In the genomic region with DNA sequence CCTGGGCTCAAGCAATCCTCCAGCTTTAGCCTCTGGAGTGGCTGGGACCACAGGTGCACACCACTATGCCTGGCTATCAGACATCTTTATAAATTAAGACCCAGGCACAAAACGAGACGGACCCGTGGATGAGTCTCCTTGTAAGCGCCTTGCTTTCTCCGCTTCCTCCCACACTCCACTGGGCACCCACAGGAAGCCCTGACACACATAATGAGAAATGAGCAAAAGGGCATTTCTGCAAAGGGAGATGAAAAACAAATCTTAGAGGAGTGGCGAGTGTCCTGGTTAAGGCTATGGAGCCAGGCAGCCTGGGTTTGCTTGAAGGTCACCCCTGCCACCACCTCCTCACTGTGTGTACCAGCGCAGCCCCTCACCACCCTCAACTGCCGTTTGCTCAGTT, we compare ENCODE assay signal across 11 cellular contexts. TPM values are rescaled to one million over a fixed set of nuclear protein-coding genes. Genes with fewer than 3 reads are reported as not detected.
DNase-seq lines count a peak whose midpoint lies in the region; ATAC-seq and TF ChIP-seq lines count a peak whose summit lies in the region.
"Had no signal": no experiment of that assay in that cellular context is flagged by ENCODE, and none has a peak within 500 bp of the region (broad histone marks: within the 10 kb centered on the region; RNA-seq: fewer than 3 reads in every experiment).

No MANE protein-coding gene starts in this region.

- peaks cover 18% of the 10 kb centered on the region for H3K4me1 ChIP-seq in GM23338 (ENCODE audit: insufficient read depth)

- H3F3A ChIP-seq in GM23338 (replicated peaks; ENCODE audit: low read depth), result no peaks in the 10 kb centered on the region

- CTCF ChIA-PET in GM10248 (lab: Yijun Ruan, JAX) (no interaction called here), WTC11 (lab: Charles Lee) (no interaction called here)

- H3K79me2 ChIP-seq in GM23338 (replicated peaks; ENCODE audit: insufficient read depth), result peaks cover 74% of the 10 kb centered on the region

- H3K4me1 Mint-ChIP-seq in WTC11 (peaks cover 48% of the 10 kb centered on the region), GM23338 (peaks cover 38% of the 10 kb centered on the region)

- H3K36me3 ChIP-seq in GM23338 (ENCODE audit: insufficient read depth), result peaks cover 6% of the 10 kb centered on the region; the same call in 1 of the 2 replicates
- H3K36me3 ChIP-seq: spleen had no signal

- no peaks in the 10 kb centered on the region; the same call in 1 of the 2 replicates for H3K27me3 Mint-ChIP-seq in WTC11 (ENCODE audit: low read depth)
- H3K27me3 Mint-ChIP-seq in GM23338 (ENCODE audit: insufficient read depth, low read depth, poor library complexity), result peaks cover 6% of the 10 kb centered on the region

- H3K36me3 Mint-ChIP-seq in WTC11 (peaks cover 6% of the 10 kb centered on the region; the same call in 1 of the 2 replicates), GM23338 (ENCODE audit: low read depth) (peaks cover 4% of the 10 kb centered on the region; the same call in 1 of the 3 replicates)

- H3K9me3 Mint-ChIP-seq in WTC11 (peaks cover 4% of the 10 kb centered on the region), GM23338 (no peaks in the 10 kb centered on the region)

- no peaks in the 10 kb centered on the region for H4K20me1 ChIP-seq in GM23338 (replicated peaks; ENCODE audit: insufficient read depth)

- H3K9me2 ChIP-seq in GM23338 (ENCODE audit: insufficient read depth), result peaks cover 6% of the 10 kb centered on the region; the same call in 1 of the 2 replicates

- H3K27me3 ChIP-seq in GM23338 (ENCODE audit: insufficient read depth), result no peaks in the 10 kb centered on the region
- H3K27me3 ChIP-seq: spleen, testis had no signal

- TF ChIP-seq CTCF in GM10248 (IDR thresholded peaks at IDR 0.05; ENCODE audit: control extremely low read depth, extremely low read depth, low read depth, missing control alignments) (no peak), WTC11 (IDR thresholded peaks at IDR 0.05) (no peak), GM23338 (conservative IDR thresholded peaks at IDR 0.05; ENCODE audit: low read depth in 2 of 2) (no peak)

- no peak overlapping the region for H3K4me3 ChIP-seq in GM23338
- H3K4me3 ChIP-seq: testis had no signal

- POLR2A ChIA-PET in GM10248 (lab: Yijun Ruan, JAX), result no interaction called here
- POLR2A ChIA-PET in WTC11 (lab: Charles Lee), result no interaction called here

- H3K27ac Mint-ChIP-seq in WTC11, result no peak overlapping the region; the same call in 1 of the 2 replicates
- no peak overlapping the region for H3K27ac Mint-ChIP-seq in GM23338
- H3K27ac Mint-ChIP-seq: nephron had no signal

- no peak overlapping the region for H3K27ac ChIP-seq in GM23338 (ENCODE audit: low read depth)
- H3K27ac ChIP-seq: testis had no signal

- peak; percentile 31 for ATAC-seq in HG03108 (IDR thresholded peaks at IDR 0.05; ENCODE audit: unreplicated experiment)
- ATAC-seq in WTC11, result no peak
- ATAC-seq in GM23338, result no peak

- H3K4me3 Mint-ChIP-seq in WTC11, result no peak overlapping the region
- no peak overlapping the region for H3K4me3 Mint-ChIP-seq in GM23338
- H3K4me3 Mint-ChIP-seq: nephron had no signal

- H2AFZ ChIP-seq in GM23338, result no peak overlapping the region

- no peak overlapping the region for H3K4me2 ChIP-seq in GM23338

- peak; percentile 35 for DNase-seq in GM10248 (ENCODE audit: extremely low spot score)
- DNase-seq in activated T-cell treated with anti-CD3 and anti-CD28 coated beads, Interleukin-2, amount 50 U/mL, for 48 hours, result peak; percentile 60 to 63
- DNase-seq in stimulated activated CD4-positive, alpha-beta T cell treated with anti-CD3 and anti-CD28 coated beads, Interleukin-1b, Interleukin-23, amount 100 ng/mL, for 48 hours, result peak; percentile 57
- DNase-seq in WTC11 (ENCODE audit: low spot score), result no peak
- no peak for DNase-seq in NCI-H1092 (lab: John Stamatoyannopoulos, UW)
- no peak for DNase-seq in GM23338 (ENCODE audit: low spot score)
- no peak for DNase-seq in NCI-H187 treated with DMSO at 0.1 percent for 48 hours (lab: John Stamatoyannopoulos, UW)
- DNase-seq: spleen, testis had no signal

TF ChIP-seq in WTC11, 78 proteins besides CTCF, POLR2A, EP300 and RAD21 (continues in another document):
- TF ChIP-seq SOX15 (CRISPR knock-in tag; IDR thresholded peaks at IDR 0.05), result no peak
- TF ChIP-seq, protein P1, sequence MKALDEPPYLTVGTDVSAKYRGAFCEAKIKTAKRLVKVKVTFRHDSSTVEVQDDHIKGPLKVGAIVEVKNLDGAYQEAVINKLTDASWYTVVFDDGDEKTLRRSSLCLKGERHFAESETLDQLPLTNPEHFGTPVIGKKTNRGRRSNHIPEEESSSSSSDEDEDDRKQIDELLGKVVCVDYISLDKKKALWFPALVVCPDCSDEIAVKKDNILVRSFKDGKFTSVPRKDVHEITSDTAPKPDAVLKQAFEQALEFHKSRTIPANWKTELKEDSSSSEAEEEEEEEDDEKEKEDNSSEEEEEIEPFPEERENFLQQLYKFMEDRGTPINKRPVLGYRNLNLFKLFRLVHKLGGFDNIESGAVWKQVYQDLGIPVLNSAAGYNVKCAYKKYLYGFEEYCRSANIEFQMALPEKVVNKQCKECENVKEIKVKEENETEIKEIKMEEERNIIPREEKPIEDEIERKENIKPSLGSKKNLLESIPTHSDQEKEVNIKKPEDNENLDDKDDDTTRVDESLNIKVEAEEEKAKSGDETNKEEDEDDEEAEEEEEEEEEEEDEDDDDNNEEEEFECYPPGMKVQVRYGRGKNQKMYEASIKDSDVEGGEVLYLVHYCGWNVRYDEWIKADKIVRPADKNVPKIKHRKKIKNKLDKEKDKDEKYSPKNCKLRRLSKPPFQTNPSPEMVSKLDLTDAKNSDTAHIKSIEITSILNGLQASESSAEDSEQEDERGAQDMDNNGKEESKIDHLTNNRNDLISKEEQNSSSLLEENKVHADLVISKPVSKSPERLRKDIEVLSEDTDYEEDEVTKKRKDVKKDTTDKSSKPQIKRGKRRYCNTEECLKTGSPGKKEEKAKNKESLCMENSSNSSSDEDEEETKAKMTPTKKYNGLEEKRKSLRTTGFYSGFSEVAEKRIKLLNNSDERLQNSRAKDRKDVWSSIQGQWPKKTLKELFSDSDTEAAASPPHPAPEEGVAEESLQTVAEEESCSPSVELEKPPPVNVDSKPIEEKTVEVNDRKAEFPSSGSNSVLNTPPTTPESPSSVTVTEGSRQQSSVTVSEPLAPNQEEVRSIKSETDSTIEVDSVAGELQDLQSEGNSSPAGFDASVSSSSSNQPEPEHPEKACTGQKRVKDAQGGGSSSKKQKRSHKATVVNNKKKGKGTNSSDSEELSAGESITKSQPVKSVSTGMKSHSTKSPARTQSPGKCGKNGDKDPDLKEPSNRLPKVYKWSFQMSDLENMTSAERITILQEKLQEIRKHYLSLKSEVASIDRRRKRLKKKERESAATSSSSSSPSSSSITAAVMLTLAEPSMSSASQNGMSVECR (CRISPR knock-in tag; IDR thresholded peaks at IDR 0.05; ENCODE audit: borderline replicate concordance), result no peak
- no peak for TF ChIP-seq HMGA2 (CRISPR knock-in tag; IDR thresholded peaks at IDR 0.05)
- TF ChIP-seq, protein P2, sequence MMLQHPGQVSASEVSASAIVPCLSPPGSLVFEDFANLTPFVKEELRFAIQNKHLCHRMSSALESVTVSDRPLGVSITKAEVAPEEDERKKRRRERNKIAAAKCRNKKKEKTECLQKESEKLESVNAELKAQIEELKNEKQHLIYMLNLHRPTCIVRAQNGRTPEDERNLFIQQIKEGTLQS (CRISPR knock-in tag; conservative IDR thresholded peaks at IDR 0.05), result no peak

TF ChIP-seq in GM23338, 12 proteins besides CTCF, POLR2A, EP300 and RAD21:
- TF ChIP-seq JUNB (IDR thresholded peaks at IDR 0.05; ENCODE audit: unreplicated experiment), result no peak
- TF ChIP-seq, protein P3, sequence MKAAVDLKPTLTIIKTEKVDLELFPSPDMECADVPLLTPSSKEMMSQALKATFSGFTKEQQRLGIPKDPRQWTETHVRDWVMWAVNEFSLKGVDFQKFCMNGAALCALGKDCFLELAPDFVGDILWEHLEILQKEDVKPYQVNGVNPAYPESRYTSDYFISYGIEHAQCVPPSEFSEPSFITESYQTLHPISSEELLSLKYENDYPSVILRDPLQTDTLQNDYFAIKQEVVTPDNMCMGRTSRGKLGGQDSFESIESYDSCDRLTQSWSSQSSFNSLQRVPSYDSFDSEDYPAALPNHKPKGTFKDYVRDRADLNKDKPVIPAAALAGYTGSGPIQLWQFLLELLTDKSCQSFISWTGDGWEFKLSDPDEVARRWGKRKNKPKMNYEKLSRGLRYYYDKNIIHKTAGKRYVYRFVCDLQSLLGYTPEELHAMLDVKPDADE (IDR thresholded peaks at IDR 0.05), result no peak

RNA-seq across cellular contexts. Expression of a gene that starts 56.3 kb away (rescaled TPM):
- total RNA-seq in WTC11 (2021), result 16.0 to 25.0 TPM (median 20.5 TPM) in 3 replicates
- total RNA-seq in GM23338 (2014; rRNA removed; shearing (Covaris generic)), result 21.5 and 24.7 TPM in 2 replicates
- polyA plus RNA-seq in GM23338 (2016; fragmentation: Nextera tagmentation; extraction: Ambion mirVana), result 3.3 and 3.5 TPM in 2 replicates

Comparison
In these comparisons a context has a peak if more than half of its experiments do, and no peak if none do; other contexts are left out.
1. DNase-seq: peak in GM10248 (single experiment), activated T-cell treated with anti-CD3 and anti-CD28 coated beads, Interleukin-2, amount 50 U/mL, for 48 hours (2 of 2) and stimulated activated CD4-positive, alpha-beta T cell treated with anti-CD3 and anti-CD28 coated beads, Interleukin-1b, Interleukin-23, amount 100 ng/mL, for 48 hours (single experiment); none in WTC11 (single experiment), NCI-H1092 (single experiment), GM23338 (single experiment) and NCI-H187 treated with DMSO at 0.1 percent for 48 hours (single experiment).